Comparison of ENCODE assay signal across 8 cellular contexts in the genomic region with DNA sequence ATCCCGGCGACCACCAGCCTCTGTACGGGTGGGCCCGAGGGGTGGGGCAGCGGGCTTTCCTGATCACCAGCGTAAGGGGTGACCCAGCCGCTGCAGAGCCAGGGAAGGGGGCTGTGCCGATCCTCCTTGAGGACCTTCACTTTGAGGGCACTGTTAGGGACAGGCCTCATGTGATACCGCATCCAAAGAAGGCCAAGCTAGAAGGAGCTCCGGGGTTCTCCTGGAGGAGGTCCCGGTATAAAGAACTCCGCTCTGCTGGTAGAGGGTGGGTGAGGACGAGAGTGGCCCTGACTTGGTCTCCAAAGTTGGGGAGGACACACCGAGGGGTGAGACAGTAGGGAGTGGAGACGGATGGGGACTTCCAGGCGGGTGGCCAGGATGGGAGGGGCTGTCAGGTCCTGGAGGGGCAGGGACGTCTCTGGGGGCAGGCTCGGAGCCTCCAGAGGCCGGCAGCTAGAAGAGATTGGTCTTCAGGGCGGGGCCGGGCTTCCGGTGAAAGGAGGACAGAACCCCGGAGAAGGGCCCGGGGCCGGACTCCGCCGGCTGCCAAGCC. TPM values are rescaled to one million over a fixed set of nuclear protein-coding genes. Genes with fewer than 3 reads are reported as not detected.
DNase-seq lines count a peak whose midpoint lies in the region; ATAC-seq, FAIRE-seq and TF ChIP-seq lines count a peak whose summit lies in the region.
"Had no signal": no experiment of that assay in that cellular context is flagged by ENCODE, and none has a peak within 500 bp of the region (broad histone marks: within the 10 kb centered on the region; RNA-seq: fewer than 3 reads in every experiment).

No MANE protein-coding gene starts in this region.

- peaks cover 0 to 2% of the 10 kb centered on the region in 2 donors for H3K9me3 ChIP-seq in lung (ENCODE audit: control insufficient read depth in 2 of 2, insufficient read depth in 1 of 2, low read length in 1 of 2)

- no peak overlapping the region for H3K27ac ChIP-seq in lung (ENCODE audit: low read depth in 1 of 2, low read length in 1 of 2)
- H3K27ac ChIP-seq: VCaP had no signal

- CTCF ChIA-PET in GM10248 (lab: Yijun Ruan, JAX) = interaction anchor here (3.1 to 4.4 kb wide), 2 partner anchors 12 to 214 kb away, joined by 16 to 36 read pairs; partner anchors contain the start of gene INPPL1

- H3K4me1 ChIP-seq in lung (ENCODE audit: control insufficient read depth in 2 of 2, insufficient read depth in 2 of 2, low read length in 2 of 2) = peaks cover 0 to 17% of the 10 kb centered on the region in 2 donors

- H3K4me3 ChIP-seq in bronchial epithelial cell (ENCODE audit: low read depth, low read length) (peak overlapping the region; percentile 17), lung (no peak overlapping the region)

- ATAC-seq in lung (ENCODE audit: insufficient read depth, low FRiP score) (peak; percentile 19), HG03139 (IDR thresholded peaks at IDR 0.05; ENCODE audit: unreplicated experiment) (no peak), HG02981 (IDR thresholded peaks at IDR 0.05; ENCODE audit: unreplicated experiment) (no peak)

- no peak for FAIRE-seq in bronchial epithelial cell (lab: Jason Lieb, UNC)

- POLR2A ChIA-PET in GM10248 (lab: Yijun Ruan, JAX) = no interaction called here

- no peak for TF ChIP-seq CTCF in GM10248 (IDR thresholded peaks at IDR 0.05; ENCODE audit: control extremely low read depth, extremely low read depth, low read depth, missing control alignments)
- no peak for TF ChIP-seq CTCF in bronchial epithelial cell (IDR thresholded peaks at IDR 0.05; ENCODE audit: insufficient read depth, low read length, severe bottlenecking)
- no peak for TF ChIP-seq CTCF in lung (IDR thresholded peaks at IDR 0.05; ENCODE audit: control extremely low read depth, extremely low read depth)

- peaks cover 29% of the 10 kb centered on the region for H3K27me3 ChIP-seq in bronchial epithelial cell (ENCODE audit: control insufficient read depth, insufficient read depth, low read length)
- no peaks in the 10 kb centered on the region for H3K27me3 ChIP-seq in lung (ENCODE audit: control insufficient read depth, insufficient read depth)

- DNase-seq in GM10248 (ENCODE audit: extremely low spot score) (peak; percentile 71), NCI-H2196 (lab: John Stamatoyannopoulos, UW; ENCODE audit: unreplicated experiment) (peak; percentile 81), bronchial epithelial cell (ENCODE audit: low read depth) (no peak), lung (ENCODE audit: low spot score) (peak; percentile 62), ureter (ENCODE audit: low spot score) (peak; percentile 71)

- WGBS in lung, 2 donors = 11 to 12% methylated on average over 25 to 27 of the region's 27 CpGs

- H3K36me3 ChIP-seq in bronchial epithelial cell (ENCODE audit: control insufficient read depth, insufficient read depth, low read length) (peaks cover 24% of the 10 kb centered on the region), lung (ENCODE audit: control insufficient read depth in 2 of 2, insufficient read depth in 2 of 2, low read length in 2 of 2) (peaks cover 0 to 28% of the 10 kb centered on the region in 2 donors)

RNA-seq across cellular contexts. Expression of gene PHOX2A, which starts 4.6 kb away (rescaled TPM):
- not detected in 2 replicates for total RNA-seq in bronchial epithelial cell
- not detected for total RNA-seq in lung
- not detected for polyA plus RNA-seq in lung
- total RNA-seq in ureter = not detected

RNA-seq across cellular contexts. Expression of gene INPPL1, which starts 14.8 kb away (rescaled TPM):
- total RNA-seq in bronchial epithelial cell (12.6 and 24.6 TPM in 2 replicates), lung (100 to 1,000 TPM in 1 of 2 donors, 10 to 100 TPM in 1; 76.7 to 199 TPM), ureter (144 TPM)
- 100 to 1,000 TPM in 1 of 2 donors, 10 to 100 TPM in 1; 66.3 to 107 TPM for polyA plus RNA-seq in lung

RNA-seq across cellular contexts. Expression of gene FOLR2, which starts 22.8 kb away (rescaled TPM):
- total RNA-seq in bronchial epithelial cell = not detected in 2 replicates
- 10 to 100 TPM in 1 of 2 donors, 1 to 10 TPM in 1; 9.3 to 19.7 TPM for total RNA-seq in lung
- polyA plus RNA-seq in lung = 10 to 100 TPM in 1 of 2 donors, 1 to 10 TPM in 1; 3.2 to 11.2 TPM
- 4.5 TPM for total RNA-seq in ureter

RNA-seq across cellular contexts. Expression of gene FOLR1, which starts 47.4 kb away (rescaled TPM):
- total RNA-seq in bronchial epithelial cell (0.53 and 1.3 TPM in 2 replicates), lung (100 to 1,000 TPM; 120 to 182 TPM), ureter (1.7 TPM)
- 100 to 1,000 TPM in 1 of 2 donors, 10 to 100 TPM in 1; 76.0 to 212 TPM for polyA plus RNA-seq in lung
